Comparison of ENCODE assay signal across 9 cellular contexts in genomic region chr20:22403860-22404608, GRCh38.
DNase-seq lines count a peak whose midpoint lies in the region; ATAC-seq and TF ChIP-seq lines count a peak whose summit lies in the region.
"Had no signal": no experiment of that assay in that cellular context is flagged by ENCODE, and none has a peak within 500 bp of the region (broad histone marks: within the 10 kb centered on the region; RNA-seq: fewer than 3 reads in every experiment).

No MANE protein-coding gene starts in this region.

- in situ Hi-C loops in gastrocnemius medialis (cut with MboI; ENCODE audit: low sequenced_read_pairs in 4 of 4) = no loop called here

- no peak for TF ChIP-seq CTCF in fibroblast of villous mesenchyme (IDR thresholded peaks at IDR 0.05; ENCODE audit: insufficient read depth, low read depth, low read length)
- TF ChIP-seq CTCF in gastrocnemius medialis (IDR thresholded peaks at IDR 0.05 in 4 of 5, conservative IDR thresholded peaks at IDR 0.05 in 1 of 5) = no peak
- no peak for TF ChIP-seq CTCF in prostate gland (IDR thresholded peaks at IDR 0.05)

- TF ChIP-seq POLR2A in gastrocnemius medialis (IDR thresholded peaks at IDR 0.05) (no peak), prostate gland (IDR thresholded peaks at IDR 0.05) (no peak)

- H3K4me1 ChIP-seq in gastrocnemius medialis (peaks cover 10 to 16% of the 10 kb centered on the region in 2 donors), prostate gland (replicated peaks) (no peaks in the 10 kb centered on the region)

- H3K27me3 ChIP-seq in gastrocnemius medialis (no peaks in the 10 kb centered on the region), prostate gland (replicated peaks; ENCODE audit: insufficient read depth) (no peaks in the 10 kb centered on the region)

- ATAC-seq in GM18907 (IDR thresholded peaks at IDR 0.05; ENCODE audit: unreplicated experiment) = peak; percentile 57
- ATAC-seq in gastrocnemius medialis = peak; percentile 47 to 64
- ATAC-seq in HG03175 (IDR thresholded peaks at IDR 0.05; ENCODE audit: unreplicated experiment) = no peak
- ATAC-seq: HCT116 had no signal

- H3K36me3 ChIP-seq in gastrocnemius medialis (no peaks in the 10 kb centered on the region), prostate gland (no peaks in the 10 kb centered on the region)

- no peaks in the 10 kb centered on the region for H3K9me3 ChIP-seq in gastrocnemius medialis
- no peaks in the 10 kb centered on the region for H3K9me3 ChIP-seq in prostate gland

- H3K27ac ChIP-seq in gastrocnemius medialis (no peak overlapping the region), prostate gland (peak overlapping the region in 1 of 2 donors; percentile 18)

- DNase-seq in NCI-H748 treated with DMSO at 0.1 percent for 48 hours (lab: John Stamatoyannopoulos, UW) (peak; percentile 90), fibroblast of villous mesenchyme (ENCODE audit: low read depth) (no peak), gastrocnemius medialis (no peak), prostate gland (ENCODE audit: low spot score) (no peak), GM19240 (ENCODE audit: insufficient read length, low spot score) (no peak)
- no peak for DNase-seq in activated CD4-positive, alpha-beta T cell treated with anti-CD3 and anti-CD28 coated beads, Interleukin-2, amount 50 U/mL, for 1 hour

- H3K4me3 ChIP-seq in fibroblast of villous mesenchyme (ENCODE audit: low read depth, low read length) = peak overlapping the region; percentile 24
- H3K4me3 ChIP-seq in gastrocnemius medialis = peak overlapping the region; percentile 33 to 39 (median 35)
- H3K4me3 ChIP-seq in prostate gland = peak overlapping the region in 1 of 2 donors; percentile 12

- WGBS in prostate gland = 8% methylated on average over 12 of the region's 12 CpGs

- intact Hi-C loops in gastrocnemius medialis (cut with DNase I; ENCODE audit: low total_unique reads) = no loop called here
- intact Hi-C loops in prostate gland (cut with DNase I) = no loop called here
